ENCODE assay signal across 22 cellular contexts in the genomic region with DNA sequence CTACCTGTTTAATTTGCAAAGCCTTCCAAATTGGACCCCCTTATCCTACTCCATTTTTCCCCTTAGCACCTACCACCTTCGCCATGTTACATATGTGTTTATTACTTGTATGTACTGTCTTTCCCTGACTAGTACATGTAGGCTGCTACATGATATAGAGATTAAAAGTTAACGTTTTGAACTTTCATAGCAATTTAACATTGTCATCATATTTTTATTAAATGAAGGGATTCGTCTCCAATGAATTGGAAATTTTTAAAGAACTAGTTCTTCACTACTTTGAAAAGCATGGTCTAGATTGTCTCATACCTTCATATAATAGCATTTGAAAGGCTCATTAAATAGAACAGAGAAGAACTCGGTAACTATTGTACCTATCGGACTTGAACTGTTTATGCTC.
"Had no signal": no experiment of that assay in that cellular context is flagged by ENCODE, and none has a peak within 500 bp of the region (broad histone marks: within the 10 kb centered on the region; RNA-seq: fewer than 3 reads in every experiment).

No MANE protein-coding gene starts in this region.

- DNase-seq: dermis blood vessel endothelial cell; effector memory CD4-positive, alpha-beta T cell; foreskin keratinocyte; heart right ventricle; hippocampal formation; left cardiac atrium; left lung; mucosa of descending colon; naive B cell; sigmoid colon; stimulated activated naive B cell treated with anti-CD40 and anti-IgM and Interleukin-4, amounts not matched to agents 10 μg/mL and 1 μg/mL and 100 μg/mL, for 72 hours; transverse colon; upper lobe of right lung; uterus had no signal

- FAIRE-seq: endothelial cell of umbilical vein had no signal

- H3K9me3 ChIP-seq: esophagus muscularis mucosa, gastroesophageal sphincter, heart right ventricle, left lung, mucosa of descending colon, neutrophil, sigmoid colon, transverse colon, upper lobe of right lung, uterus had no signal

- H3K36me3 ChIP-seq: gastroesophageal sphincter, left lung, neutrophil, transverse colon, upper lobe of right lung, uterus had no signal

- H3K4me1 ChIP-seq: upper lobe of right lung, uterus had no signal

- H3K27ac ChIP-seq: esophagus muscularis mucosa, foreskin keratinocyte, gastroesophageal sphincter, left lung, neutrophil, parathyroid adenoma, transverse colon, upper lobe of right lung, uterus had no signal

- H3K4me3 ChIP-seq: coronary artery, esophagus muscularis mucosa, gastroesophageal sphincter, heart right ventricle, left lung, lung, mucosa of descending colon, sigmoid colon, transverse colon, upper lobe of right lung, uterus had no signal

- H3K9ac ChIP-seq: parathyroid adenoma had no signal

- H3K27me3 ChIP-seq: esophagus muscularis mucosa, foreskin keratinocyte, gastroesophageal sphincter, heart right ventricle, left lung, neutrophil, sigmoid colon, transverse colon, upper lobe of right lung, uterus had no signal

- ATAC-seq: foreskin keratinocyte; gastroesophageal sphincter; heart right ventricle; left cardiac atrium; left lung; mucosa of descending colon; natural killer cell treated with Interleukin-12 subunit alpha and Interleukin-12 subunit beta and Interleukin-15 and Interleukin-18, amount 100 ng/mL, for 72 hours; stimulated activated naive B cell treated with anti-CD40 and anti-IgM and Interleukin-4, amounts not matched to agents 10 μg/mL and 1 μg/mL and 100 μg/mL, for 72 hours; upper lobe of right lung had no signal

- H3K79me2 ChIP-seq: parathyroid adenoma had no signal

- H2AFZ ChIP-seq: parathyroid adenoma had no signal
